ENCODE assay signal across 1 cellular context in genomic region chr10:63630085-63630927, GRCh38.
TF ChIP-seq lines count a peak whose summit lies in the region.

No MANE protein-coding gene starts in this region.

TF ChIP-seq in HepG2, 621 proteins besides CTCF, POLR2A, EP300 and RAD21 (continued from another document and continues in another):
- TF ChIP-seq AFF4 (CRISPR knock-in tag; IDR thresholded peaks at IDR 0.05) (no peak), ZNF609 (CRISPR knock-in tag; IDR thresholded peaks at IDR 0.05; ENCODE audit: borderline replicate concordance) (no peak), ZBTB39 (CRISPR knock-in tag; IDR thresholded peaks at IDR 0.05) (no peak), ZFP36L1 (CRISPR knock-in tag; IDR thresholded peaks at IDR 0.05) (0 out of 2 replicates have a peak, but pooled peaks have one; percentile 24), ZNF646 (CRISPR knock-in tag; IDR thresholded peaks at IDR 0.05) (no peak), ZIK1 (CRISPR knock-in tag; IDR thresholded peaks at IDR 0.05; ENCODE audit: borderline replicate concordance, low read depth) (peak; percentile 6; the same call in 1 of the 2 replicates), ZNF33A (CRISPR knock-in tag; IDR thresholded peaks at IDR 0.05; ENCODE audit: borderline replicate concordance) (no peak), ZFP90 (CRISPR knock-in tag; IDR thresholded peaks at IDR 0.05; ENCODE audit: borderline replicate concordance) (no peak), ATF5 (CRISPR knock-in tag; IDR thresholded peaks at IDR 0.05; ENCODE audit: low read depth) (no peak), DMTF1 (CRISPR knock-in tag; IDR thresholded peaks at IDR 0.05) (no peak), ZNF572 (CRISPR knock-in tag; IDR thresholded peaks at IDR 0.05) (0 out of 2 replicates have a peak, but pooled peaks have one; percentile 39), PATZ1 (CRISPR knock-in tag; IDR thresholded peaks at IDR 0.05) (peak; percentile 37), ZFX (CRISPR knock-in tag; IDR thresholded peaks at IDR 0.05; ENCODE audit: low read depth) (peak; percentile 36; the same call in 1 of the 2 replicates), ATF3 (CRISPR knock-in tag; IDR thresholded peaks at IDR 0.05) (no peak; the same call in 1 of the 2 replicates), CREB3 (CRISPR knock-in tag; IDR thresholded peaks at IDR 0.05) (no peak), DRAP1 (CRISPR knock-in tag; IDR thresholded peaks at IDR 0.05) (peak; percentile 24; the same call in 1 of the 2 replicates), ZNF691 (CRISPR knock-in tag; IDR thresholded peaks at IDR 0.05; ENCODE audit: borderline replicate concordance, low read depth) (no peak), GPBP1L1 (CRISPR knock-in tag; IDR thresholded peaks at IDR 0.05) (no peak)
